ENCODE assay signal across 14 cellular contexts in the genomic region with DNA sequence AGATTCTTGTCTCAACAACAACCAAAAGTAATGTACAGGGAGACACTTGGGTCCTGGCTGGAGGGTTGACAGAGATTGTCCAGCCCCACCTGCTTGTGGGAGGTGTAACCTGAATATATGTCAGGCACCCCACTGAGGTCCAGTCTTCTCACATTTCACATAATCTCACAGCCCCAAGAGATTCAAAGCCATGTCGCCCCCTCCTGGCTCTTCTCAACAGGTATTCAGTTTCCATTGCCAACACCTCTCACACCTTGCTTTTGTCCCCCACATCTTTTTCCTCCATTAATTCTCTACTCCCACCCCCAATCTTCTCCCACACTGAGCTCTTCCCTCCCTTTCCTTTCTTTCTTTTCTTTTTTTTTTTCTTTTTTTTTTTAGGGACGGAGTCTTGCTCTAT. TPM values are rescaled to one million over a fixed set of nuclear protein-coding genes. Genes with fewer than 3 reads are reported as not detected.
DNase-seq lines count a peak whose midpoint lies in the region; ATAC-seq and TF ChIP-seq lines count a peak whose summit lies in the region.
"Had no signal": no experiment of that assay in that cellular context is flagged by ENCODE, and none has a peak within 500 bp of the region (broad histone marks: within the 10 kb centered on the region; RNA-seq: fewer than 3 reads in every experiment).

No MANE protein-coding gene starts in this region.

- ATAC-seq in GM19455 (IDR thresholded peaks at IDR 0.05; ENCODE audit: unreplicated experiment) = no peak
- no peak for ATAC-seq in HG02938 (IDR thresholded peaks at IDR 0.05; ENCODE audit: unreplicated experiment)
- ATAC-seq: body of pancreas; stimulated activated memory B cell treated with anti-CD40 and anti-IgM and Interleukin-4, amounts not matched to agents 10 μg/mL and 1 μg/mL and 100 μg/mL, for 72 hours had no signal

- DNase-seq in activated naive CD4-positive, alpha-beta T cell treated with anti-CD3 and anti-CD28 coated beads for 36 hours = peak; percentile 29
- DNase-seq in activated naive CD4-positive, alpha-beta T cell treated with Interleukin-2 at 50 U/mL for 16 hours = no peak
- DNase-seq in HuH-7 (ENCODE audit: low spot score) (peak; percentile 41), neural crest cell (ENCODE audit: low read depth, low spot score) (no peak), activated gamma-delta T cell treated with Interleukin-2 at 50 U/mL for 16 hours (no peak)
- DNase-seq: activated T-cell treated with anti-CD3 and anti-CD28 coated beads, Interleukin-2, amount 50 U/mL, for 1 hour; body of pancreas; NCI-H1436; stimulated activated CD4-positive, alpha-beta T cell treated with anti-CD3 and anti-CD28 coated beads, Interleukin-2, amount 100 ng/mL, for 24 hours; T-helper 9 cell had no signal

- no peaks in the 10 kb centered on the region for H3K9me3 Mint-ChIP-seq in activated naive CD4-positive, alpha-beta T cell treated with anti-CD3 and anti-CD28 coated beads for 36 hours
- peaks cover under 1% of the 10 kb centered on the region for H3K9me3 Mint-ChIP-seq in neural crest cell

- TF ChIP-seq CTCF in VCaP (conservative IDR thresholded peaks at IDR 0.05) (peak; percentile 31; the same call in 1 of the 2 replicates), neural crest cell (conservative IDR thresholded peaks at IDR 0.05) (peak; percentile 15)

- no peak overlapping the region for H3K4me3 Mint-ChIP-seq in activated naive CD4-positive, alpha-beta T cell treated with anti-CD3 and anti-CD28 coated beads for 36 hours
- H3K4me3 Mint-ChIP-seq in neural crest cell = no peak overlapping the region
- H3K4me3 Mint-ChIP-seq: stimulated activated memory B cell treated with anti-CD40 and anti-IgM and Interleukin-4, amounts not matched to agents 10 μg/mL and 1 μg/mL and 100 μg/mL, for 72 hours had no signal

- intact Hi-C loops in activated naive CD4-positive, alpha-beta T cell treated with anti-CD3 and anti-CD28 coated beads for 36 hours (cut with micrococcal nuclease) = loop anchor here (2.0 kb wide), 1 partner anchor 20 kb away; no protein-coding TSS in a partner anchor

- peaks cover 2% of the 10 kb centered on the region for H3K4me1 Mint-ChIP-seq in activated naive CD4-positive, alpha-beta T cell treated with anti-CD3 and anti-CD28 coated beads for 36 hours (ENCODE audit: low read depth)
- peaks cover 11% of the 10 kb centered on the region for H3K4me1 Mint-ChIP-seq in neural crest cell

- H3K27me3 Mint-ChIP-seq in activated naive CD4-positive, alpha-beta T cell treated with anti-CD3 and anti-CD28 coated beads for 36 hours (ENCODE audit: low read depth) = peaks cover 40% of the 10 kb centered on the region
- H3K27me3 Mint-ChIP-seq in neural crest cell (ENCODE audit: low read depth) = peaks cover 43% of the 10 kb centered on the region

- CTCF ChIA-PET in activated naive CD4-positive, alpha-beta T cell treated with anti-CD3 and anti-CD28 coated beads for 36 hours (lab: Charles Lee) = no interaction called here

- H3K27ac ChIP-seq in VCaP = no peak overlapping the region
- H3K27ac ChIP-seq: body of pancreas had no signal

- no peaks in the 10 kb centered on the region for H3K36me3 Mint-ChIP-seq in activated naive CD4-positive, alpha-beta T cell treated with anti-CD3 and anti-CD28 coated beads for 36 hours (ENCODE audit: low read depth)
- H3K36me3 Mint-ChIP-seq in neural crest cell (ENCODE audit: low read depth) = no peaks in the 10 kb centered on the region
- H3K36me3 Mint-ChIP-seq: stimulated activated memory B cell treated with anti-CD40 and anti-IgM and Interleukin-4, amounts not matched to agents 10 μg/mL and 1 μg/mL and 100 μg/mL, for 72 hours had no signal

- H3K27ac Mint-ChIP-seq in activated naive CD4-positive, alpha-beta T cell treated with anti-CD3 and anti-CD28 coated beads for 36 hours = no peak overlapping the region
- no peak overlapping the region for H3K27ac Mint-ChIP-seq in neural crest cell (ENCODE audit: unreplicated experiment)
- H3K27ac Mint-ChIP-seq: stimulated activated memory B cell treated with anti-CD40 and anti-IgM and Interleukin-4, amounts not matched to agents 10 μg/mL and 1 μg/mL and 100 μg/mL, for 72 hours had no signal

RNA-seq across cellular contexts. Expression of a gene that starts 11.2 kb away (rescaled TPM):
- under 1 TPM in 1 of 2 experiments, not detected in 1; 0.12 TPM for total RNA-seq in activated naive CD4-positive, alpha-beta T cell treated with anti-CD3 and anti-CD28 coated beads for 36 hours
- total RNA-seq in neural crest cell = 5.7 and 6.4 TPM in 2 replicates

RNA-seq across cellular contexts. Expression of a gene that starts 42.3 kb away (rescaled TPM):
- total RNA-seq in activated naive CD4-positive, alpha-beta T cell treated with anti-CD3 and anti-CD28 coated beads for 36 hours = 10 to 100 TPM; 46.8 to 51.8 TPM
- 91.8 and 93.4 TPM in 2 replicates for total RNA-seq in neural crest cell

Comparison
In these comparisons a context has a peak if more than half of its experiments do, and no peak if none do; other contexts are left out.
1. DNase-seq: peak in activated naive CD4-positive, alpha-beta T cell treated with anti-CD3 and anti-CD28 coated beads for 36 hours (single experiment) and HuH-7 (single experiment); none in activated naive CD4-positive, alpha-beta T cell treated with Interleukin-2 at 50 U/mL for 16 hours (single experiment), neural crest cell (single experiment) and activated gamma-delta T cell treated with Interleukin-2 at 50 U/mL for 16 hours (single experiment).